In the genomic region with DNA sequence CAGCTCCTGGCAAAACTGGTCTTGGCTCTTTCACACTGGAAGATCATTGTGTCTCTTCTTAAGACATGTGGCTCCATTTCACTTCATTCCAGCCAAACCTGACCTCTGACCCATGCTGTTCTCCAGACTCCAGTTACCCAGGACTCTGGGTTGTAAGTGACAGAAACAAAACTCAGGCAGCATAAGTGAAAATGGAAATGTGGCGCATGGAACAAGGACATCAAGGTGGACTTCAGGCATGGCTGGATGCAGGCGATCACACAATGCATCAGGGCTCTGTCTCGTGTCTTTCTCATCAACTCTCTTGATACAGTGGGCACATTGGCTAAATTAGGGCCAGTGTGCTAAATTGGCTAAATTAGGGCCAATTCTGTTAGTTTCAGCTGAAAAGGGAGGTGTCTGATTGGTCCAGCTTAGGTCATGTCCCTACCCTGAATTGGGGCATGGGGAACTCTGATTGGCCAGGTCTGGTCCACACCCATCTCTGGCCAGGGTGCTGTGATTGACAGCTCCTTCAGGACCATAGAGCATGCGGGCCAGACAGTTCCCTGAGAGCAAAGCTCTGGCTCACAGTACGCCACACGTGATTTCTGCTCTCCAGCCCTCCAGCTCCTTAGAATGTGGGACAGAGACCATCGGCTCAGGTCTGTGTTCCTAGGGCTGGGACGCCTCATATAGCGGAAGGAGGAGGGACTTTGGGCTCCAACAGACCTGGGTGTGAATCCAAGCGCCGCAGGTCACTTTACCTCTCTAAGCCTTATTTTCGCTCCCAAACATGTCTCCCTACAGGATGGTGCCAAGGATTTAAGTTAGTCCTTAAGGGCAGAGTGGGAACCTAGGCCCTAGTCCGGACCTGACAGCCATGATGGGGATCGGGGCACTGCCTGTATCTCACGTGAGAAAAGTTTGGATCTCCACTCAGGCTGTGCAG, we compare ENCODE assay signal across 24 cellular contexts. TPM values are rescaled to one million over a fixed set of nuclear protein-coding genes. Genes with fewer than 3 reads are reported as not detected.
DNase-seq lines count a peak whose midpoint lies in the region; ATAC-seq and TF ChIP-seq lines count a peak whose summit lies in the region.
"Had no signal": no experiment of that assay in that cellular context is flagged by ENCODE, and none has a peak within 500 bp of the region (broad histone marks: within the 10 kb centered on the region; RNA-seq: fewer than 3 reads in every experiment).

No MANE protein-coding gene starts in this region.

- H3K27me3 Mint-ChIP-seq in activated naive CD8-positive, alpha-beta T cell, result no peaks in the 10 kb centered on the region
- no peaks in the 10 kb centered on the region for H3K27me3 Mint-ChIP-seq in activated naive CD8-positive, alpha-beta T cell treated with anti-CD3 and anti-CD28 coated beads for 36 hours
- H3K27me3 Mint-ChIP-seq in activated CD8-positive, alpha-beta T cell treated with anti-CD3 and anti-CD28 coated beads for 36 hours, result no peaks in the 10 kb centered on the region
- H3K27me3 Mint-ChIP-seq in natural killer cell treated with Interleukin-12 subunit alpha and Interleukin-12 subunit beta and Interleukin-15 and Interleukin-18, amount 100 ng/mL, for 72 hours, result no peaks in the 10 kb centered on the region
- H3K27me3 Mint-ChIP-seq: naive B cell had no signal

- H3K4me1 ChIP-seq in PC-3 (ENCODE audit: insufficient read depth, low read length), result no peaks in the 10 kb centered on the region
- H3K4me1 ChIP-seq: parathyroid adenoma had no signal

- no peaks in the 10 kb centered on the region for H3K79me2 ChIP-seq in PC-3 (ENCODE audit: low read length)
- H3K79me2 ChIP-seq: parathyroid adenoma had no signal

- BruUV-seq in PC-3 (replicated peaks; lab: Mats Ljungman, UMichigan), result no TSS peak

- no peaks in the 10 kb centered on the region for H3K9me3 ChIP-seq in PC-3 (ENCODE audit: low read length)
- H3K9me3 ChIP-seq: body of pancreas, heart right ventricle had no signal

- no peaks in the 10 kb centered on the region for H3K36me3 Mint-ChIP-seq in activated naive CD8-positive, alpha-beta T cell
- H3K36me3 Mint-ChIP-seq in activated naive CD8-positive, alpha-beta T cell treated with anti-CD3 and anti-CD28 coated beads for 36 hours, result no peaks in the 10 kb centered on the region
- H3K36me3 Mint-ChIP-seq in activated CD8-positive, alpha-beta T cell treated with anti-CD3 and anti-CD28 coated beads for 36 hours (ENCODE audit: low read depth), result no peaks in the 10 kb centered on the region
- no peaks in the 10 kb centered on the region for H3K36me3 Mint-ChIP-seq in natural killer cell treated with Interleukin-12 subunit alpha and Interleukin-12 subunit beta and Interleukin-15 and Interleukin-18, amount 100 ng/mL, for 72 hours
- H3K36me3 Mint-ChIP-seq: naive B cell had no signal

- no peak for TF ChIP-seq CTCF in activated CD8-positive, alpha-beta T cell treated with anti-CD3 and anti-CD28 coated beads for 36 hours (IDR thresholded peaks at IDR 0.05)
- TF ChIP-seq CTCF in PC-3 (conservative IDR thresholded peaks at IDR 0.05; ENCODE audit: low read depth, low read length), result no peak

- peaks cover 42% of the 10 kb centered on the region for H3K4me1 Mint-ChIP-seq in activated naive CD8-positive, alpha-beta T cell (ENCODE audit: low read depth)
- peaks cover 51% of the 10 kb centered on the region for H3K4me1 Mint-ChIP-seq in activated naive CD8-positive, alpha-beta T cell treated with anti-CD3 and anti-CD28 coated beads for 36 hours
- H3K4me1 Mint-ChIP-seq in activated CD8-positive, alpha-beta T cell treated with anti-CD3 and anti-CD28 coated beads for 36 hours (ENCODE audit: low read depth), result peaks cover 38% of the 10 kb centered on the region
- H3K4me1 Mint-ChIP-seq in natural killer cell treated with Interleukin-12 subunit alpha and Interleukin-12 subunit beta and Interleukin-15 and Interleukin-18, amount 100 ng/mL, for 72 hours (ENCODE audit: low read depth in 2 of 2), result peaks cover 33 to 55% of the 10 kb centered on the region in 2 donors

- no peaks in the 10 kb centered on the region for H3K36me3 ChIP-seq in PC-3 (ENCODE audit: low read depth, low read length)
- H3K36me3 ChIP-seq: heart right ventricle had no signal

- DNase-seq in activated naive CD8-positive, alpha-beta T cell treated with anti-CD3 and anti-CD28 coated beads for 36 hours, result no peak
- DNase-seq in activated CD8-positive, alpha-beta T cell treated with anti-CD3 and anti-CD28 coated beads for 36 hours, result no peak
- no peak for DNase-seq in natural killer cell treated with Interleukin-12 subunit alpha and Interleukin-12 subunit beta and Interleukin-15 and Interleukin-18, amount 100 ng/mL, for 72 hours (ENCODE audit: low spot score)
- DNase-seq in activated effector memory CD4-positive, alpha-beta T cell treated with anti-CD3 and anti-CD28 coated beads, Interleukin-2, amount 50 U/mL, for 16 hours, result no peak
- no peak for DNase-seq in PC-3
- DNase-seq: ACHN; activated CD4-positive, alpha-beta T cell treated with anti-CD3 and anti-CD28 coated beads for 1 hour; activated naive CD4-positive, alpha-beta T cell treated with anti-CD3 and anti-CD28 coated beads, Interleukin-2, amount 50 U/mL, for 16 hours; activated T-cell treated with anti-CD3 and anti-CD28 coated beads for 4 hours; body of pancreas; DMS153; heart right ventricle; kidney; naive B cell; NCI-H1417 treated with DMSO at 0.1 percent for 48 hours; NCI-H2171; NCI-H69; SHP77 treated with DMSO at 0.1 percent for 48 hours; stimulated activated CD4-positive, alpha-beta T cell treated with anti-CD3 and anti-CD28 coated beads, Interleukin-1b, Interleukin-23, amount 100 ng/mL, for 48 hours; T-helper 9 cell had no signal

- intact Hi-C loops in activated CD8-positive, alpha-beta T cell treated with anti-CD3 and anti-CD28 coated beads for 36 hours (cut with micrococcal nuclease), result no loop called here
- intact Hi-C loops in PC-3 (cut with micrococcal nuclease), result no loop called here

- H3K9ac ChIP-seq in PC-3 (ENCODE audit: low read length), result no peak overlapping the region
- H3K9ac ChIP-seq: parathyroid adenoma had no signal

- no peaks in the 10 kb centered on the region for H4K20me1 ChIP-seq in PC-3 (ENCODE audit: low read length)

- CTCF ChIA-PET in activated CD8-positive, alpha-beta T cell treated with anti-CD3 and anti-CD28 coated beads for 36 hours (lab: Charles Lee), result interaction anchor here (0.7 to 1.6 kb wide), 3 partner anchors 8 to 275 kb away, joined by 3 to 6 read pairs (median 3); no protein-coding TSS in a partner anchor
- CTCF ChIA-PET in PC-3 (lab: Charles Lee), result interaction anchor here (0.6 kb wide), 1 partner anchor 39 kb away, joined by 3 read pairs; no protein-coding TSS in a partner anchor

- H3K27ac Mint-ChIP-seq in activated naive CD8-positive, alpha-beta T cell, result peak overlapping the region; percentile 28
- no peak overlapping the region for H3K27ac Mint-ChIP-seq in activated naive CD8-positive, alpha-beta T cell treated with anti-CD3 and anti-CD28 coated beads for 36 hours
- H3K27ac Mint-ChIP-seq in activated CD8-positive, alpha-beta T cell treated with anti-CD3 and anti-CD28 coated beads for 36 hours, result peak overlapping the region; percentile 32
- H3K27ac Mint-ChIP-seq in natural killer cell treated with Interleukin-12 subunit alpha and Interleukin-12 subunit beta and Interleukin-15 and Interleukin-18, amount 100 ng/mL, for 72 hours, result peak overlapping the region; percentile 82 to 94

- no peak overlapping the region for H3K4me2 ChIP-seq in PC-3 (ENCODE audit: low read length)

- H3K9me3 Mint-ChIP-seq in activated naive CD8-positive, alpha-beta T cell (ENCODE audit: low read depth), result no peaks in the 10 kb centered on the region
- no peaks in the 10 kb centered on the region for H3K9me3 Mint-ChIP-seq in activated naive CD8-positive, alpha-beta T cell treated with anti-CD3 and anti-CD28 coated beads for 36 hours
- no peaks in the 10 kb centered on the region for H3K9me3 Mint-ChIP-seq in activated CD8-positive, alpha-beta T cell treated with anti-CD3 and anti-CD28 coated beads for 36 hours
- H3K9me3 Mint-ChIP-seq in natural killer cell treated with Interleukin-12 subunit alpha and Interleukin-12 subunit beta and Interleukin-15 and Interleukin-18, amount 100 ng/mL, for 72 hours, result no peaks in the 10 kb centered on the region
- H3K9me3 Mint-ChIP-seq: naive B cell had no signal

- no peak overlapping the region for H3K4me3 Mint-ChIP-seq in activated naive CD8-positive, alpha-beta T cell
- no peak overlapping the region for H3K4me3 Mint-ChIP-seq in activated naive CD8-positive, alpha-beta T cell treated with anti-CD3 and anti-CD28 coated beads for 36 hours
- no peak overlapping the region for H3K4me3 Mint-ChIP-seq in activated CD8-positive, alpha-beta T cell treated with anti-CD3 and anti-CD28 coated beads for 36 hours
- H3K4me3 Mint-ChIP-seq in natural killer cell treated with Interleukin-12 subunit alpha and Interleukin-12 subunit beta and Interleukin-15 and Interleukin-18, amount 100 ng/mL, for 72 hours, result peak overlapping the region; percentile 47

- H3K4me3 ChIP-seq in PC-3 (ENCODE audit: low read length), result no peak overlapping the region
- H3K4me3 ChIP-seq: body of pancreas, heart right ventricle had no signal

- H2AFZ ChIP-seq in PC-3 (ENCODE audit: low read length), result no peak overlapping the region
- H2AFZ ChIP-seq: parathyroid adenoma had no signal

- POLR2A ChIA-PET in activated CD8-positive, alpha-beta T cell treated with anti-CD3 and anti-CD28 coated beads for 36 hours (lab: Charles Lee), result interaction anchor here (1.1 to 2.3 kb wide), 4 partner anchors 10 to 20 kb away, joined by 3 to 12 read pairs (median 4); no protein-coding TSS in a partner anchor
- POLR2A ChIA-PET in PC-3 (lab: Charles Lee; ENCODE audit: unreplicated experiment), result no interaction called here

- H3K27ac ChIP-seq in PC-3 (ENCODE audit: low read length), result no peak overlapping the region
- H3K27ac ChIP-seq: body of pancreas, heart right ventricle, parathyroid adenoma had no signal

- no peaks in the 10 kb centered on the region for H3K27me3 ChIP-seq in PC-3 (ENCODE audit: low read length)
- H3K27me3 ChIP-seq: body of pancreas had no signal

- H3F3A ChIP-seq in PC-3 (ENCODE audit: low read length, unreplicated experiment), result no peaks in the 10 kb centered on the region

- ATAC-seq in activated CD8-positive, alpha-beta T cell treated with anti-CD3 and anti-CD28 coated beads for 36 hours, result no peak
- no peak for ATAC-seq in natural killer cell treated with Interleukin-12 subunit alpha and Interleukin-12 subunit beta and Interleukin-15 and Interleukin-18, amount 100 ng/mL, for 72 hours
- ATAC-seq in PC-3, result no peak
- ATAC-seq: body of pancreas, heart right ventricle had no signal

- no peaks in the 10 kb centered on the region for H3K9me2 ChIP-seq in PC-3 (replicated peaks; ENCODE audit: low read length)

RNA-seq across cellular contexts. Expression of a gene that starts 17.5 kb away (rescaled TPM):
- total RNA-seq in activated naive CD8-positive, alpha-beta T cell treated with anti-CD3 and anti-CD28 coated beads for 36 hours, result 10 to 100 TPM; 30.8 to 32.9 TPM
- 10 to 100 TPM; 75.7 to 75.8 TPM for total RNA-seq in activated CD8-positive, alpha-beta T cell treated with anti-CD3 and anti-CD28 coated beads for 36 hours
- 100 to 1,000 TPM; 199 to 299 TPM for total RNA-seq in natural killer cell treated with Interleukin-12 subunit alpha and Interleukin-12 subunit beta and Interleukin-15 and Interleukin-18, amount 100 ng/mL, for 72 hours
- 12.5 and 15.5 TPM in 2 replicates for total RNA-seq in PC-3 (2014; rRNA removed)

RNA-seq across cellular contexts. Expression of a gene that starts 30.6 kb away (rescaled TPM):
- not detected for total RNA-seq in activated naive CD8-positive, alpha-beta T cell treated with anti-CD3 and anti-CD28 coated beads for 36 hours
- total RNA-seq in activated CD8-positive, alpha-beta T cell treated with anti-CD3 and anti-CD28 coated beads for 36 hours, result not detected
- not detected for total RNA-seq in natural killer cell treated with Interleukin-12 subunit alpha and Interleukin-12 subunit beta and Interleukin-15 and Interleukin-18, amount 100 ng/mL, for 72 hours
- not detected in 2 replicates for total RNA-seq in PC-3 (2014; rRNA removed)
- total RNA-seq: body of pancreas, heart right ventricle, kidney, OCI-LY7, ureter had no signal

RNA-seq across cellular contexts. Expression of a gene that starts 34.9 kb away (rescaled TPM):
- not detected for total RNA-seq in activated naive CD8-positive, alpha-beta T cell treated with anti-CD3 and anti-CD28 coated beads for 36 hours
- not detected for total RNA-seq in activated CD8-positive, alpha-beta T cell treated with anti-CD3 and anti-CD28 coated beads for 36 hours
- not detected for total RNA-seq in natural killer cell treated with Interleukin-12 subunit alpha and Interleukin-12 subunit beta and Interleukin-15 and Interleukin-18, amount 100 ng/mL, for 72 hours
- total RNA-seq in PC-3 (2014; rRNA removed), result not detected in 2 replicates
- total RNA-seq: body of pancreas, heart right ventricle, kidney, OCI-LY7, ureter had no signal

RNA-seq across cellular contexts. Expression of a gene that starts 37.7 kb away (rescaled TPM):
- not detected for total RNA-seq in activated naive CD8-positive, alpha-beta T cell treated with anti-CD3 and anti-CD28 coated beads for 36 hours
- not detected for total RNA-seq in activated CD8-positive, alpha-beta T cell treated with anti-CD3 and anti-CD28 coated beads for 36 hours
- total RNA-seq in natural killer cell treated with Interleukin-12 subunit alpha and Interleukin-12 subunit beta and Interleukin-15 and Interleukin-18, amount 100 ng/mL, for 72 hours, result not detected
- total RNA-seq in PC-3 (2014; rRNA removed), result not detected in 2 replicates
- total RNA-seq: body of pancreas, heart right ventricle, kidney, OCI-LY7, ureter had no signal

RNA-seq across cellular contexts. Expression of a gene that starts 42.6 kb away (rescaled TPM):
- total RNA-seq in activated naive CD8-positive, alpha-beta T cell treated with anti-CD3 and anti-CD28 coated beads for 36 hours, result not detected
- total RNA-seq in activated CD8-positive, alpha-beta T cell treated with anti-CD3 and anti-CD28 coated beads for 36 hours, result not detected
- total RNA-seq in natural killer cell treated with Interleukin-12 subunit alpha and Interleukin-12 subunit beta and Interleukin-15 and Interleukin-18, amount 100 ng/mL, for 72 hours, result not detected
- not detected in 2 replicates for total RNA-seq in PC-3 (2014; rRNA removed)
- total RNA-seq: body of pancreas, heart right ventricle, kidney, OCI-LY7, ureter had no signal
